24 cellular contexts compared by ENCODE assay signal in the genomic region with DNA sequence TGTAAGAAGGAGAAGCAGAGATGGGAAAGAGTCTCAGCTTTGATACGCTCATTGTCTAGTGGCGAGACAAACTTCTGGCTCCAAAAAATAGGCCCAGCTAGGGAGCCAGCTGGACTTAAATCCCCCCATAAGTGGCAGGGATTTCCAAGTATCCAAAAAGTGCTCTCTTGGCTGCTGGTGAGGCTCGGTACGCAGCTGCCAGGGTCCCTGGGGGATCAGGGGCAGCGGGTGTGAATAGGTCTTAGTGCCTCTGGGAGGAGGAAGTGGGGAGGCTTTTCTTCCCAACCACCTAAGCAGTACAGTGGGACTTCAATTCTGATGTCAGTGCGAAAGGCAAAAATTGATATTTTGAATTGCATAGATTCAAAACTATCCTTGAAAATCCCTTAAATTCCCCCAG.
DNase-seq lines count a peak whose midpoint lies in the region; ATAC-seq and TF ChIP-seq lines count a peak whose summit lies in the region.
"Had no signal": no experiment of that assay in that cellular context is flagged by ENCODE, and none has a peak within 500 bp of the region (broad histone marks: within the 10 kb centered on the region; RNA-seq: fewer than 3 reads in every experiment).

No MANE protein-coding gene starts in this region.

- no peak for TF ChIP-seq POLR2A in spleen (IDR thresholded peaks at IDR 0.05)

- ATAC-seq in CD4-positive, alpha-beta T cell (ENCODE audit: poor library complexity) = no peak
- ATAC-seq: HCT116 had no signal

- H3K4me3 ChIP-seq in BLaER1 treated with 17β-estradiol and CSF1 and Interleukin-3, amounts not matched to agents 10 nM and 100 nM = no peak overlapping the region
- no peak overlapping the region for H3K4me3 ChIP-seq in spleen
- H3K4me3 ChIP-seq: SK-N-MC had no signal

- peaks cover 13 to 18% (median 16%) of the 10 kb centered on the region in 10 experiments for H3K4me1 ChIP-seq in BLaER1 treated with 17β-estradiol and CSF1 and Interleukin-3, amounts not matched to agents 10 nM and 100 nM
- H3K4me1 ChIP-seq in spleen = no peaks in the 10 kb centered on the region

- no peaks in the 10 kb centered on the region for H3K9me3 Mint-ChIP-seq in neural crest cell
- H3K9me3 Mint-ChIP-seq in CD4-positive, alpha-beta T cell = no peaks in the 10 kb centered on the region
- H3K9me3 Mint-ChIP-seq: T-helper 1 cell treated with Interleukin-12 subunit alpha and Interleukin-12 subunit beta and Interleukin-4 antibody, amounts not matched to agents 30 μg/mL and 1 μg/mL, for 36 hours had no signal

- no peak overlapping the region for H3K4me3 Mint-ChIP-seq in neural crest cell
- H3K4me3 Mint-ChIP-seq in CD4-positive, alpha-beta T cell = no peak overlapping the region
- H3K4me3 Mint-ChIP-seq: CD8-positive, alpha-beta memory T cell; T-helper 1 cell treated with Interleukin-12 subunit alpha and Interleukin-12 subunit beta and Interleukin-4 antibody, amounts not matched to agents 30 μg/mL and 1 μg/mL, for 36 hours had no signal

- no peaks in the 10 kb centered on the region for H4K20me1 ChIP-seq in BLaER1 treated with 17β-estradiol and CSF1 and Interleukin-3, amounts not matched to agents 10 nM and 100 nM

- H3K4me1 Mint-ChIP-seq in neural crest cell = no peaks in the 10 kb centered on the region
- H3K4me1 Mint-ChIP-seq in CD4-positive, alpha-beta T cell (ENCODE audit: low read depth) = no peaks in the 10 kb centered on the region
- H3K4me1 Mint-ChIP-seq: CD8-positive, alpha-beta memory T cell had no signal

- no peak overlapping the region for H3K27ac ChIP-seq in BLaER1 treated with 17β-estradiol and CSF1 and Interleukin-3, amounts not matched to agents 10 nM and 100 nM
- H3K27ac ChIP-seq in spleen = no peak overlapping the region
- H3K27ac ChIP-seq in CD4-positive, alpha-beta T cell (ENCODE audit: low read depth, low read length) = no peak overlapping the region
- H3K27ac ChIP-seq: C4-2B, RWPE1, SK-N-MC had no signal

- no peaks in the 10 kb centered on the region for H3K27me3 ChIP-seq in BLaER1 treated with 17β-estradiol and CSF1 and Interleukin-3, amounts not matched to agents 10 nM and 100 nM
- H3K27me3 ChIP-seq in spleen (replicated peaks in 1 of 7) = peaks cover 0 to 38% (median 0%) of the 10 kb centered on the region in 7 donors
- peaks cover 5% of the 10 kb centered on the region for H3K27me3 ChIP-seq in CD4-positive, alpha-beta T cell (ENCODE audit: control insufficient read depth, insufficient read depth, low read length)

- no peak overlapping the region for H3K9ac ChIP-seq in BLaER1 treated with 17β-estradiol and CSF1 and Interleukin-3, amounts not matched to agents 10 nM and 100 nM

- H3K27me3 Mint-ChIP-seq in neural crest cell (ENCODE audit: low read depth) = no peaks in the 10 kb centered on the region
- peaks cover 51% of the 10 kb centered on the region for H3K27me3 Mint-ChIP-seq in CD4-positive, alpha-beta T cell

- CTCF ChIA-PET in CD4-positive, alpha-beta T cell (lab: Charles Lee) = no interaction called here

- H3K27ac Mint-ChIP-seq in neural crest cell (ENCODE audit: unreplicated experiment) = peak overlapping the region; percentile 30
- no peak overlapping the region for H3K27ac Mint-ChIP-seq in CD4-positive, alpha-beta T cell
- H3K27ac Mint-ChIP-seq: T-helper 1 cell treated with Interleukin-12 subunit alpha and Interleukin-12 subunit beta and Interleukin-4 antibody, amounts not matched to agents 30 μg/mL and 1 μg/mL, for 36 hours had no signal

- H3K9me3 ChIP-seq in BLaER1 treated with 17β-estradiol and CSF1 and Interleukin-3, amounts not matched to agents 10 nM and 100 nM (replicated peaks in 1 of 11) = peaks cover 0 to 6% (median 0%) of the 10 kb centered on the region in 11 experiments; a peak in 2 of 22 replicates
- peaks cover 0 to 9% (median 0%) of the 10 kb centered on the region in 8 donors for H3K9me3 ChIP-seq in spleen
- H3K9me3 ChIP-seq in CD4-positive, alpha-beta T cell (ENCODE audit: control insufficient read depth, low read length) = no peaks in the 10 kb centered on the region

- peak overlapping the region; percentile 50 to 80 (median 62) for H3K4me2 ChIP-seq in BLaER1 treated with 17β-estradiol and CSF1 and Interleukin-3, amounts not matched to agents 10 nM and 100 nM

- TF ChIP-seq CTCF in neural crest cell (conservative IDR thresholded peaks at IDR 0.05) (no peak), spleen (IDR thresholded peaks at IDR 0.05 in 8 of 11, conservative IDR thresholded peaks at IDR 0.05 in 3 of 11) (no peak)
- TF ChIP-seq CTCF in CD4-positive, alpha-beta T cell (IDR thresholded peaks at IDR 0.05) = no peak

- POLR2A ChIA-PET in CD4-positive, alpha-beta T cell (lab: Charles Lee) = no interaction called here

- intact Hi-C loops in spleen (cut with DNase I; ENCODE audit: low total_unique reads) = no loop called here
- intact Hi-C loops in CD4-positive, alpha-beta T cell (cut with DNase I, micrococcal nuclease) = no loop called here

- 44 to 60% (median 50%) methylated on average over 6 of the region's 6 CpGs for WGBS in spleen, 5 donors

- DNase-seq in DMS79 treated with DMSO at 0.1 percent for 48 hours (lab: John Stamatoyannopoulos, UW) = peak; percentile 82
- DNase-seq in NCI-H69 (lab: John Stamatoyannopoulos, UW) = peak; percentile 57
- DNase-seq in neural crest cell (ENCODE audit: low read depth, low spot score) = no peak
- no peak for DNase-seq in NCI-H1436 treated with DMSO at 0.1 percent for 48 hours (lab: John Stamatoyannopoulos, UW)
- DNase-seq in spleen = no peak
- no peak for DNase-seq in activated gamma-delta T cell (lab: John Stamatoyannopoulos, UW)
- DNase-seq in CD4-positive, alpha-beta T cell = no peak
- DNase-seq: AML-193; CD8-positive, alpha-beta memory T cell; GF-D8; NCI-H1092 treated with DMSO at 0.1 percent for 48 hours; NCI-H1436; NCI-H187 treated with DMSO at 0.1 percent for 48 hours; NCI-H2107; NCI-H2227 treated with DMSO at 0.1 percent for 48 hours; NCI-H748 treated with DMSO at 0.1 percent for 48 hours; SHP77 treated with DMSO at 0.1 percent for 48 hours; T-helper 9 cell had no signal

- no peaks in the 10 kb centered on the region for H3K36me3 Mint-ChIP-seq in neural crest cell (ENCODE audit: low read depth)
- H3K36me3 Mint-ChIP-seq in CD4-positive, alpha-beta T cell (ENCODE audit: low read depth) = no peaks in the 10 kb centered on the region
- H3K36me3 Mint-ChIP-seq: CD8-positive, alpha-beta memory T cell had no signal

- H3K36me3 ChIP-seq in BLaER1 treated with 17β-estradiol and CSF1 and Interleukin-3, amounts not matched to agents 10 nM and 100 nM = no peaks in the 10 kb centered on the region
- no peaks in the 10 kb centered on the region for H3K36me3 ChIP-seq in spleen

Comparison
In these comparisons a context has a peak if more than half of its experiments do, and no peak if none do; other contexts are left out.
1. DNase-seq: peak in DMS79 treated with DMSO at 0.1 percent for 48 hours (single experiment) and NCI-H69 (single experiment); none in neural crest cell (single experiment), NCI-H1436 treated with DMSO at 0.1 percent for 48 hours (single experiment), spleen (single experiment), activated gamma-delta T cell (single experiment) and CD4-positive, alpha-beta T cell (0 of 10).